Comparison of ENCODE assay signal across 26 cellular contexts in the genomic region with DNA sequence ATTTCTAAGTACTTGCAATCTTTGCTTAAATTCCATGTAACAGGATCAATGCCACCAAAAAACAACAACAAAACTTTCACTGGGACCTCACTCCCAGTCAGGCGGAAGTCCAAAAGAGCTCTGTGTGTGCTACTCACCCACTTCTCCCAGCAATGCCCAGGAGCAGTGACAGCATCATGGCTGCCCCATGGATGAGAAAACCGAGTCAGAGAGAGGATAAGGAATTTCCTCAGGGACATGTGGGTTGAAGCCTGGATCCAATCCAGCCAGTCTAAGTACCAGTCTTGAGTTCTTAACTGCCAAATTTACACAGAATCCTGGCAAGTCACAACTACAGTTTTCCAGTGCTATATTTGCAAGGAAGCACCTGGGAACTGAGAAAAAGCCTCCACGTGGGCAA.
A peak's percentile ranks its signal among the peaks of the same experiment; 100 is the strongest.
DNase-seq lines count a peak whose midpoint lies in the region; ATAC-seq and TF ChIP-seq lines count a peak whose summit lies in the region.
"Had no signal": no experiment of that assay in that cellular context is flagged by ENCODE, and none has a peak within 500 bp of the region (broad histone marks: within the 10 kb centered on the region; RNA-seq: fewer than 3 reads in every experiment).

No MANE protein-coding gene starts in this region.

- CTCF ChIA-PET in MCF 10A (lab: Yijun Ruan, JAX), result interaction anchor here (2.4 kb wide), 1 partner anchor 10 kb away, joined by 8 read pairs; no protein-coding TSS in a partner anchor

- no peaks in the 10 kb centered on the region for H3K9me3 ChIP-seq in breast epithelium
- H3K9me3 ChIP-seq: body of pancreas, left lung, psoas muscle, SJCRH30, thyroid gland had no signal

- peaks cover 0 to 12% of the 10 kb centered on the region in 2 donors for H3K4me1 ChIP-seq in breast epithelium
- H3K4me1 ChIP-seq: left lung, SJCRH30, thyroid gland had no signal

- DNase-seq in MCF 10A (ENCODE audit: unreplicated experiment), result peak; percentile 13
- DNase-seq in breast epithelium (ENCODE audit: low spot score in 2 of 2), result no peak
- peak; percentile 57 for DNase-seq in dermis blood vessel endothelial cell
- DNase-seq in left colon, result no peak
- DNase-seq in T-helper 2 cell, result no peak
- DNase-seq in GOT3 (lab: John Stamatoyannopoulos, UW), result no peak
- DNase-seq in activated naive CD4-positive, alpha-beta T cell treated with Interleukin-2 at 50 U/mL for 16 hours, result no peak
- no peak for DNase-seq in posterior vena cava (ENCODE audit: low spot score)
- DNase-seq: 8988T; activated CD4-positive, alpha-beta T cell treated with anti-CD3 and anti-CD28 coated beads for 1 hour; activated CD8-positive, alpha-beta T cell treated with anti-CD3 and anti-CD28 coated beads, Interleukin-2, amount 10 ng/mL, durations not matched to agents 7 days and 5 days; activated effector memory CD4-positive, alpha-beta T cell treated with Interleukin-2 at 50 U/mL for 16 hours; AML-193; CD8-positive, alpha-beta T cell; DMS 273 treated with DMSO at 0.1 percent for 48 hours; left lung; mesendoderm; NCI-H2081; NCI-H2227 treated with DMSO at 0.1 percent for 48 hours; psoas muscle; SJCRH30; stimulated activated naive CD8-positive, alpha-beta T cell treated with anti-CD3 and anti-CD28 coated beads, Interleukin-15, Interleukin-2, amounts not matched to agents 100 U/mL and 50 U/mL, for 24 hours; T-cell; thyroid gland had no signal

- H3K27ac ChIP-seq in breast epithelium, result no peak overlapping the region
- H3K27ac ChIP-seq: epithelial cell of prostate, left lung, psoas muscle, SJCRH30, thyroid gland had no signal

- no peak overlapping the region for H3K4me3 Mint-ChIP-seq in MCF 10A (ENCODE audit: unreplicated experiment)
- H3K4me3 Mint-ChIP-seq: activated CD8-positive, alpha-beta T cell treated with anti-CD3 and anti-CD28 coated beads, Interleukin-2, amount 10 ng/mL, durations not matched to agents 7 days and 5 days; CD8-positive, alpha-beta T cell; T-cell had no signal

- no peak overlapping the region for H3K27ac Mint-ChIP-seq in MCF 10A (ENCODE audit: low read depth, unreplicated experiment)
- H3K27ac Mint-ChIP-seq: activated CD8-positive, alpha-beta T cell treated with anti-CD3 and anti-CD28 coated beads, Interleukin-2, amount 10 ng/mL, durations not matched to agents 7 days and 5 days; CD8-positive, alpha-beta T cell; T-cell had no signal

- no peak for TF ChIP-seq POLR2A in breast epithelium (IDR thresholded peaks at IDR 0.05)

- TF ChIP-seq CTCF in MCF 10A (IDR thresholded peaks at IDR 0.05; ENCODE audit: unreplicated experiment) (no peak), breast epithelium (IDR thresholded peaks at IDR 0.05) (no peak)

- no TSS peak for BruUV-seq in MCF 10A (replicated peaks; lab: Mats Ljungman, UMichigan)

- POLR2A ChIA-PET in MCF 10A (lab: Yijun Ruan, JAX), result no interaction called here

- H3K27me3 Mint-ChIP-seq in MCF 10A (ENCODE audit: insufficient read depth, unreplicated experiment), result no peaks in the 10 kb centered on the region
- H3K27me3 Mint-ChIP-seq: T-cell had no signal

- H3K4me1 Mint-ChIP-seq in MCF 10A (ENCODE audit: insufficient read depth, unreplicated experiment), result peaks cover 34% of the 10 kb centered on the region

- intact Hi-C loops in MCF 10A (cut with micrococcal nuclease), result no loop called here
- intact Hi-C loops in breast epithelium (cut with DNase I; ENCODE audit: low total_unique reads), result no loop called here
- intact Hi-C loops in left colon (cut with DNase I, micrococcal nuclease), result no loop called here
- intact Hi-C loops in posterior vena cava (cut with DNase I), result no loop called here

- no peaks in the 10 kb centered on the region for H3K9me3 Mint-ChIP-seq in MCF 10A (ENCODE audit: unreplicated experiment)
- H3K9me3 Mint-ChIP-seq: CD8-positive, alpha-beta T cell; T-cell had no signal

- no peaks in the 10 kb centered on the region for H3K36me3 ChIP-seq in breast epithelium
- H3K36me3 ChIP-seq: SJCRH30, thyroid gland had no signal

- no peaks in the 10 kb centered on the region for H3K27me3 ChIP-seq in breast epithelium
- H3K27me3 ChIP-seq: body of pancreas, left lung, SJCRH30, thyroid gland had no signal

- no peak overlapping the region for H3K4me3 ChIP-seq in breast epithelium
- H3K4me3 ChIP-seq: body of pancreas, left lung, psoas muscle, SJCRH30, thyroid gland had no signal

- peaks cover 6% of the 10 kb centered on the region for H3K36me3 Mint-ChIP-seq in MCF 10A (ENCODE audit: insufficient read depth, unreplicated experiment)

- ATAC-seq in left colon, result peak; percentile 8
- ATAC-seq: activated CD8-positive, alpha-beta T cell treated with anti-CD3 and anti-CD28 coated beads, Interleukin-2, amount 10 ng/mL, durations not matched to agents 7 days and 5 days; CD8-positive, alpha-beta T cell; left lung; psoas muscle; stimulated activated naive CD8-positive, alpha-beta T cell treated with anti-CD3 and anti-CD28 coated beads, Interleukin-15, Interleukin-2, amounts not matched to agents 100 U/mL and 50 U/mL, for 24 hours; T-cell had no signal

Comparison
In these comparisons a context has a peak if more than half of its experiments do, and no peak if none do; other contexts are left out.
1. DNase-seq: peak in MCF 10A (single experiment) and dermis blood vessel endothelial cell (single experiment); none in breast epithelium (0 of 2), left colon (0 of 2), T-helper 2 cell (0 of 5), GOT3 (single experiment), activated naive CD4-positive, alpha-beta T cell treated with Interleukin-2 at 50 U/mL for 16 hours (single experiment) and posterior vena cava (single experiment).